1 cellular context compared by ENCODE assay signal in genomic region chr1:243542726-243543415, GRCh38.
TF ChIP-seq lines count a peak whose summit lies in the region.

No MANE protein-coding gene starts in this region.

TF ChIP-seq in WTC11, 78 proteins besides CTCF, POLR2A, EP300 and RAD21 (continued from another document):
- TF ChIP-seq ATF6 (CRISPR knock-in tag; IDR thresholded peaks at IDR 0.05): no peak
- TF ChIP-seq GRHL2 (CRISPR knock-in tag; IDR thresholded peaks at IDR 0.05; ENCODE audit: insufficient replicate concordance, severe bottlenecking): no peak
- TF ChIP-seq ZSCAN18 (CRISPR knock-in tag; IDR thresholded peaks at IDR 0.05): no peak
- no peak for TF ChIP-seq ZNF317 (CRISPR knock-in tag; IDR thresholded peaks at IDR 0.05; ENCODE audit: borderline replicate concordance, low read depth)
- TF ChIP-seq JAZF1 (CRISPR knock-in tag; IDR thresholded peaks at IDR 0.05): no peak
- no peak for TF ChIP-seq ZMAT4 (CRISPR knock-in tag; IDR thresholded peaks at IDR 0.05)
- no peak for TF ChIP-seq NFATC4 (CRISPR knock-in tag; IDR thresholded peaks at IDR 0.05)
- no peak for TF ChIP-seq AR (CRISPR knock-in tag; IDR thresholded peaks at IDR 0.05)
